In the genomic region with DNA sequence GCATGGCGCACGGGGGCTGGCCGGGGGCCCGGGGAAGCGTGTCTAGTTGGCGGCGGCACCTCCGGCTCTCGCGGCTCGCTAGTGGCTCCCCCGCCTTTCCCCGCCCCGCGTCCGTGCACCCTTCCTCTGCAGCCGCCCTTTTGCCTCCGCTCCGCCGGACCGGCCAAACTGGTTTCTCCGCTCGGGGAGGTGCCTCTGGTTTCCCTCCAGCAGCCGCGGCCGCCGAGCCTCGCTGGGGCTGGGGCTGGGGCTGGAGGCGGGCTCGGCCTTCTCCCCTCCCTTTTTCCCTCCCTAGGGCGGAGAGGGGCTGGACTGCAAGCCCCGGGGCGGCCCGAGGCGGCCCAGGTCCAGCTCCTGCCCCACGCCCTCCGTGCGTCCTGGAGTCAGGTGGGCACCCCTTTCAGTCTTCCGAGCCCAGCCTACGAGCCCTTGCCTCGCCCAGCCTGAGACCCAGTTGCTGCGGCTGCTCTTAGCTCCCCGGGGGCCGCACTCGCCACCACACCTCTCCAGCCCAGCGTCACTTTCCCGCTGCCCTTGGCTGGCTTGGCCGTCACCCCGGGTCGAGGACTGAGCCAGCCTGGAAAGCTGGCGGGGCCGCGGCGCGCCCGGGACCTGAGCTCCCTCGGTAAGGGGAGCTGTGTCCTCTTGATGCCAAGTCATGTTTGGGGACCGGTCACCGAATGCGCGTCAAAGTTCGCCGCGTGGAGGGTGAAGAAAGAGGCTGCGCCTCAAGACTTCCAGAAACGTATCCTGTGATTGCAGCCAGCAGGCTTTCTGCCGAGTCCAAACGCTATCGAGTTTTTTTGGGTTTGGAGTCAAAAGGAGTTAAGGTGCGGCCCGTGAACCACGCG, we compare ENCODE assay signal across 8 cellular contexts. TPM values are rescaled to one million over a fixed set of nuclear protein-coding genes. Genes with fewer than 3 reads are reported as not detected.
DNase-seq lines count a peak whose midpoint lies in the region; ATAC-seq and TF ChIP-seq lines count a peak whose summit lies in the region.

A gene (minus strand): TSS at position 197 of the 851 bp plus-strand sequence. CDS start 71,508 bp downstream, outside the sequence.

- H3K4me3 ChIP-seq in H7 (ENCODE audit: insufficient read depth, low read depth, low read length) (peak within 1 kb of the TSS; percentile 58), choroid plexus epithelial cell (ENCODE audit: low read depth, low read length) (peak within 1 kb of the TSS; percentile 73), kidney epithelial cell (ENCODE audit: low read depth, low read length) (peak within 1 kb of the TSS; percentile 78)

- ATAC-seq in stimulated activated naive B cell treated with anti-CD40 and anti-IgM and Interleukin-4, amounts not matched to agents 10 μg/mL and 1 μg/mL and 100 μg/mL, for 72 hours (replicated peaks), result peak; percentile 73 to 76

- H3K27me3 ChIP-seq in H7 (ENCODE audit: control insufficient read depth, insufficient read depth, low read length), result peaks cover 53% of the 10 kb centered on the region
- H3K27me3 ChIP-seq in kidney epithelial cell (ENCODE audit: control insufficient read depth, insufficient read depth, low read length), result no peaks in the 10 kb centered on the region

- DNase-seq in DMS79 (lab: John Stamatoyannopoulos, UW), result peak; percentile 66
- DNase-seq in H7, result peak; percentile 94
- peak; percentile 71 for DNase-seq in NCI-H345 (lab: John Stamatoyannopoulos, UW)
- peak; percentile 62 for DNase-seq in choroid plexus epithelial cell (ENCODE audit: low read depth)
- peak; percentile 47 for DNase-seq in kidney epithelial cell (ENCODE audit: low read depth)
- peak; percentile 24 for DNase-seq in stimulated activated naive B cell treated with anti-CD40 and anti-IgM and Interleukin-4, amounts not matched to agents 10 μg/mL and 1 μg/mL and 100 μg/mL, for 72 hours
- no peak for DNase-seq in KG1 (lab: John Stamatoyannopoulos, UW)
- DNase-seq in stimulated activated CD4-positive, alpha-beta T cell treated with anti-CD3 and anti-CD28 coated beads, Interleukin-2, amount 100 ng/mL, for 48 hours, result no peak

- peak within 1 kb of the TSS; percentile 51 for H3K27ac Mint-ChIP-seq in stimulated activated naive B cell treated with anti-CD40 and anti-IgM and Interleukin-4, amounts not matched to agents 10 μg/mL and 1 μg/mL and 100 μg/mL, for 72 hours

- peaks cover 25 to 36% of the 10 kb centered on the region in 2 donors for H3K27me3 Mint-ChIP-seq in stimulated activated naive B cell treated with anti-CD40 and anti-IgM and Interleukin-4, amounts not matched to agents 10 μg/mL and 1 μg/mL and 100 μg/mL, for 72 hours

- no peaks in the 10 kb centered on the region for H3K36me3 Mint-ChIP-seq in stimulated activated naive B cell treated with anti-CD40 and anti-IgM and Interleukin-4, amounts not matched to agents 10 μg/mL and 1 μg/mL and 100 μg/mL, for 72 hours

- H3K36me3 ChIP-seq in H7 (replicated peaks; ENCODE audit: control insufficient read depth, insufficient read depth, low read length) (no peaks in the 10 kb centered on the region), kidney epithelial cell (ENCODE audit: control insufficient read depth, insufficient read depth, low read length) (no peaks in the 10 kb centered on the region)

- H3K4me1 Mint-ChIP-seq in stimulated activated naive B cell treated with anti-CD40 and anti-IgM and Interleukin-4, amounts not matched to agents 10 μg/mL and 1 μg/mL and 100 μg/mL, for 72 hours, result peaks cover 13 to 17% of the 10 kb centered on the region in 2 donors

- H3K4me3 Mint-ChIP-seq in stimulated activated naive B cell treated with anti-CD40 and anti-IgM and Interleukin-4, amounts not matched to agents 10 μg/mL and 1 μg/mL and 100 μg/mL, for 72 hours, result peak within 1 kb of the TSS; percentile 85 to 88

- TF ChIP-seq CTCF in choroid plexus epithelial cell (conservative IDR thresholded peaks at IDR 0.05; ENCODE audit: low read depth, low read length) (no peak), kidney epithelial cell (IDR thresholded peaks at IDR 0.05; ENCODE audit: insufficient read depth, low read length, poor library complexity, severe bottlenecking) (no peak)

- no peaks in the 10 kb centered on the region for H3K9me3 Mint-ChIP-seq in stimulated activated naive B cell treated with anti-CD40 and anti-IgM and Interleukin-4, amounts not matched to agents 10 μg/mL and 1 μg/mL and 100 μg/mL, for 72 hours

RNA-seq across cellular contexts. Expression of the gene that starts here (rescaled TPM):
- 1.4 and 2.4 TPM in 2 replicates for total RNA-seq in H7 (2014; rRNA removed; shearing (Covaris generic))
- total RNA-seq in kidney epithelial cell, result 13.1 and 14.7 TPM in 2 replicates

Comparison
In these comparisons a context has a peak if more than half of its experiments do, and no peak if none do; other contexts are left out.
1. DNase-seq: peak in DMS79 (single experiment), H7 (single experiment), NCI-H345 (single experiment), choroid plexus epithelial cell (single experiment), kidney epithelial cell (single experiment) and stimulated activated naive B cell treated with anti-CD40 and anti-IgM and Interleukin-4, amounts not matched to agents 10 μg/mL and 1 μg/mL and 100 μg/mL, for 72 hours (single experiment); none in KG1 (single experiment) and stimulated activated CD4-positive, alpha-beta T cell treated with anti-CD3 and anti-CD28 coated beads, Interleukin-2, amount 100 ng/mL, for 48 hours (0 of 2).
2. Peak in every context shown above with its lines, with median percentiles within 50 percentile points of each other: H3K4me3 ChIP-seq.